ENCODE assay signal across 8 cellular contexts in the genomic region with DNA sequence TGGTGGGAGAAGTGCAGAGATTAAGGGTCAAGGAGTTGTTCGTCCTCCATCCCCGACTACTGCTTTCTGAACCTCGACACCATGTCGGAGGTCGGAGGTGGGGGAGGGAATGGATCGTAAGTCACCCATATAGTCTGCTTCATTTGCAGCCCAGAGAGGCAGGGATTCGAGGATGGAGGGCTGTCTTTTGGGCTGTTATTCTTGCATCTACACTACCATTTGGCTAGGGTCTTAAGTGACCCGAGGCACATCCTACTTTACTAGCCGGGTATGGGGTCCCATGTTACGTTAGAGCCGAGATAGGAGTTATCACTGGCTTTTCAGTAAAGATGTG. TPM values are rescaled to one million over a fixed set of nuclear protein-coding genes. Genes with fewer than 3 reads are reported as not detected.
DNase-seq lines count a peak whose midpoint lies in the region; ATAC-seq and TF ChIP-seq lines count a peak whose summit lies in the region.

No MANE protein-coding gene starts in this region.

- TF ChIP-seq CTCF in HEK293 (tag by site-specific recombination; IDR thresholded peaks at IDR 0.05) (no peak), GM13976 (IDR thresholded peaks at IDR 0.05; ENCODE audit: borderline replicate concordance, control extremely low read depth, extremely low read depth, insufficient read depth, missing control alignments) (no peak)

- H3K4me1 ChIP-seq in HEK293 (ENCODE audit: control insufficient read depth, insufficient read depth, low read length) (0 out of 2 replicates have a peak, but pooled peaks cover 4% of the 10 kb centered on the region), iPS DF 6.9 (ENCODE audit: control insufficient read depth, insufficient read depth, low read length) (no peaks in the 10 kb centered on the region)

- POLR2A ChIA-PET in HEK293 (lab: Yijun Ruan, JAX) = interaction anchor here (0.6 kb wide), 1 partner anchor 66 kb away, joined by 4 read pairs; a partner anchor contains a TSS
- POLR2A ChIA-PET in activated CD4-positive, alpha-beta memory T cell treated with anti-CD3 and anti-CD28 coated beads, Interleukin-2, amount 10 ng/mL, durations not matched to agents 7 days and 5 days (lab: Charles Lee) = interaction anchor here (1.3 kb wide), 1 partner anchor 22 kb away, joined by 4 read pairs; no protein-coding TSS in a partner anchor

- H3K4me3 ChIP-seq in HEK293 (ENCODE audit: low read depth, low read length) (peak overlapping the region; percentile 78), iPS DF 6.9 (ENCODE audit: low read length) (peak overlapping the region; percentile 72; the same call in 1 of the 2 replicates)

- H3K9me3 ChIP-seq in HEK293 (ENCODE audit: control insufficient read depth, insufficient read depth, low read depth, low read length) (no peaks in the 10 kb centered on the region), iPS DF 6.9 (ENCODE audit: control insufficient read depth, insufficient read depth, low read length) (no peaks in the 10 kb centered on the region)

- WGBS in iPS DF 6.9 (ENCODE audit: insufficient coverage, insufficient read length) = no CpG with 5 or more reads among the region's 11 CpGs

- no peak for DNase-seq in activated CD4-positive, alpha-beta memory T cell treated with anti-CD3 and anti-CD28 coated beads, Interleukin-2, amount 10 ng/mL, durations not matched to agents 7 days and 5 days
- no peak for DNase-seq in iPS DF 6.9 (ENCODE audit: low read depth, low spot score)
- no peak for DNase-seq in stimulated activated effector memory CD8-positive, alpha-beta T cell treated with anti-CD3 and anti-CD28 coated beads, Interleukin-12 subunit alpha, Interleukin-12 subunit beta, amount 100 ng/mL, for 72 hours (ENCODE audit: low spot score in 2 of 2)
- DNase-seq in NCI-H1105 (lab: John Stamatoyannopoulos, UW) = no peak
- no peak for DNase-seq in GM13976 (ENCODE audit: low spot score)

- peaks cover 69% of the 10 kb centered on the region for H3K4me1 Mint-ChIP-seq in activated CD4-positive, alpha-beta memory T cell treated with anti-CD3 and anti-CD28 coated beads, Interleukin-2, amount 10 ng/mL, durations not matched to agents 7 days and 5 days
- peaks cover 75% of the 10 kb centered on the region for H3K4me1 Mint-ChIP-seq in stimulated activated effector memory CD8-positive, alpha-beta T cell treated with anti-CD3 and anti-CD28 coated beads, Interleukin-12 subunit alpha, Interleukin-12 subunit beta, amount 100 ng/mL, for 72 hours

- H3K27ac ChIP-seq in HEK293 (ENCODE audit: extremely low read depth, low read depth, low read length) (peak overlapping the region; percentile 65), iPS DF 6.9 (ENCODE audit: low read length) (no peak overlapping the region)

- peak overlapping the region; percentile 92 for H3K4me3 Mint-ChIP-seq in activated CD4-positive, alpha-beta memory T cell treated with anti-CD3 and anti-CD28 coated beads, Interleukin-2, amount 10 ng/mL, durations not matched to agents 7 days and 5 days
- peak overlapping the region; percentile 83 for H3K4me3 Mint-ChIP-seq in stimulated activated effector memory CD8-positive, alpha-beta T cell treated with anti-CD3 and anti-CD28 coated beads, Interleukin-12 subunit alpha, Interleukin-12 subunit beta, amount 100 ng/mL, for 72 hours

- H3K36me3 ChIP-seq in HEK293 (ENCODE audit: control insufficient read depth in 2 of 2, insufficient read depth in 1 of 2, low read length in 2 of 2) (peaks cover 5 to 77% of the 10 kb centered on the region in 2 experiments; a peak in 2 of 3 replicates), iPS DF 6.9 (ENCODE audit: control insufficient read depth, insufficient read depth, low read length) (peaks cover 3% of the 10 kb centered on the region; the same call in 1 of the 2 replicates)

- no peaks in the 10 kb centered on the region for H3K27me3 ChIP-seq in iPS DF 6.9 (ENCODE audit: control insufficient read depth, insufficient read depth, low read length)

- peak overlapping the region; percentile 66 for H3K27ac Mint-ChIP-seq in activated CD4-positive, alpha-beta memory T cell treated with anti-CD3 and anti-CD28 coated beads, Interleukin-2, amount 10 ng/mL, durations not matched to agents 7 days and 5 days
- H3K27ac Mint-ChIP-seq in stimulated activated effector memory CD8-positive, alpha-beta T cell treated with anti-CD3 and anti-CD28 coated beads, Interleukin-12 subunit alpha, Interleukin-12 subunit beta, amount 100 ng/mL, for 72 hours = peak overlapping the region; percentile 97

- no peaks in the 10 kb centered on the region for H3K27me3 Mint-ChIP-seq in activated CD4-positive, alpha-beta memory T cell treated with anti-CD3 and anti-CD28 coated beads, Interleukin-2, amount 10 ng/mL, durations not matched to agents 7 days and 5 days

- H3K36me3 Mint-ChIP-seq in activated CD4-positive, alpha-beta memory T cell treated with anti-CD3 and anti-CD28 coated beads, Interleukin-2, amount 10 ng/mL, durations not matched to agents 7 days and 5 days (ENCODE audit: low read depth) = peaks cover 65% of the 10 kb centered on the region
- peaks cover 77% of the 10 kb centered on the region for H3K36me3 Mint-ChIP-seq in stimulated activated effector memory CD8-positive, alpha-beta T cell treated with anti-CD3 and anti-CD28 coated beads, Interleukin-12 subunit alpha, Interleukin-12 subunit beta, amount 100 ng/mL, for 72 hours

- ATAC-seq in stimulated activated effector memory CD8-positive, alpha-beta T cell treated with anti-CD3 and anti-CD28 coated beads, Interleukin-12 subunit alpha, Interleukin-12 subunit beta, amount 100 ng/mL, for 72 hours = no peak
- ATAC-seq in HG03095 (IDR thresholded peaks at IDR 0.05; ENCODE audit: unreplicated experiment) (no peak), GM18502 (IDR thresholded peaks at IDR 0.05; ENCODE audit: poor library complexity, unreplicated experiment) (no peak)

- in situ Hi-C loops in GM13976 (cut with MboI; ENCODE audit: low sequenced_read_pairs, unreplicated experiment) = no loop called here

- H3K9me3 Mint-ChIP-seq in activated CD4-positive, alpha-beta memory T cell treated with anti-CD3 and anti-CD28 coated beads, Interleukin-2, amount 10 ng/mL, durations not matched to agents 7 days and 5 days = no peaks in the 10 kb centered on the region
- H3K9me3 Mint-ChIP-seq in stimulated activated effector memory CD8-positive, alpha-beta T cell treated with anti-CD3 and anti-CD28 coated beads, Interleukin-12 subunit alpha, Interleukin-12 subunit beta, amount 100 ng/mL, for 72 hours = no peaks in the 10 kb centered on the region

- CTCF ChIA-PET in HEK293 (lab: Yijun Ruan, JAX) = no interaction called here
- CTCF ChIA-PET in activated CD4-positive, alpha-beta memory T cell treated with anti-CD3 and anti-CD28 coated beads, Interleukin-2, amount 10 ng/mL, durations not matched to agents 7 days and 5 days (lab: Charles Lee) = no interaction called here

TF ChIP-seq in HEK293, 187 proteins besides CTCF, POLR2A, EP300 and RAD21:
- TF ChIP-seq ZFP37 (tag by site-specific recombination; IDR thresholded peaks at IDR 0.05) (peak; percentile 7; the same call in 1 of the 2 replicates), GLIS2 (tag by site-specific recombination; IDR thresholded peaks at IDR 0.05) (0 out of 2 replicates have a peak, but pooled peaks have one; percentile 31), ZNF501 (tag by site-specific recombination; IDR thresholded peaks at IDR 0.05) (0 out of 2 replicates have a peak, but pooled peaks have one; percentile 17), ZNF335 (tag by site-specific recombination; conservative IDR thresholded peaks at IDR 0.05) (peak; percentile 32; the same call in 1 of the 2 replicates), KLF16 (tag by site-specific recombination; IDR thresholded peaks at IDR 0.05) (no peak)
TF ChIP-seq in HEK293: peak in this region for 4.

RNA-seq across cellular contexts. Expression of a gene that starts 0.6 kb away (rescaled TPM):
- total RNA-seq in activated CD4-positive, alpha-beta memory T cell treated with anti-CD3 and anti-CD28 coated beads, Interleukin-2, amount 10 ng/mL, durations not matched to agents 7 days and 5 days = 10 to 100 TPM; 32.5 to 34.8 TPM

RNA-seq across cellular contexts. Expression of a gene that starts 6.1 kb away (rescaled TPM):
- 100 to 1,000 TPM; 103 to 113 TPM for total RNA-seq in activated CD4-positive, alpha-beta memory T cell treated with anti-CD3 and anti-CD28 coated beads, Interleukin-2, amount 10 ng/mL, durations not matched to agents 7 days and 5 days

RNA-seq across cellular contexts. Expression of a gene that starts 6.3 kb away (rescaled TPM):
- 10 to 100 TPM; 32.9 to 33.2 TPM for total RNA-seq in activated CD4-positive, alpha-beta memory T cell treated with anti-CD3 and anti-CD28 coated beads, Interleukin-2, amount 10 ng/mL, durations not matched to agents 7 days and 5 days

RNA-seq across cellular contexts. Expression of a gene that starts 17.4 kb away (rescaled TPM):
- 10 to 100 TPM; 55.0 to 56.7 TPM for total RNA-seq in activated CD4-positive, alpha-beta memory T cell treated with anti-CD3 and anti-CD28 coated beads, Interleukin-2, amount 10 ng/mL, durations not matched to agents 7 days and 5 days

RNA-seq across cellular contexts. Expression of a gene that starts 27.4 kb away (rescaled TPM):
- total RNA-seq in activated CD4-positive, alpha-beta memory T cell treated with anti-CD3 and anti-CD28 coated beads, Interleukin-2, amount 10 ng/mL, durations not matched to agents 7 days and 5 days = 10 to 100 TPM; 38.2 to 40.0 TPM
